In genomic region chr1:157307491-157307890, GRCh38 we compare ENCODE assay signal across 21 cellular contexts.
DNase-seq lines count a peak whose midpoint lies in the region; ATAC-seq, FAIRE-seq and TF ChIP-seq lines count a peak whose summit lies in the region.
"Had no signal": no experiment of that assay in that cellular context is flagged by ENCODE, and none has a peak within 500 bp of the region (broad histone marks: within the 10 kb centered on the region; RNA-seq: fewer than 3 reads in every experiment).

No MANE protein-coding gene starts in this region.

- WGBS in pancreas, 2 donors = 56 to 75% methylated on average over 1 of the region's 1 CpG

- H3K9ac ChIP-seq in KMS-11 = no peak overlapping the region

- H4K20me1 ChIP-seq in KMS-11 (ENCODE audit: insufficient read depth) = no peaks in the 10 kb centered on the region

- H3K9me3 Mint-ChIP-seq in activated CD8-positive, alpha-beta memory T cell treated with anti-CD3 and anti-CD28 coated beads, Interleukin-2, amount 10 ng/mL, durations not matched to agents 7 days and 5 days (ENCODE audit: low read depth) = no peaks in the 10 kb centered on the region
- H3K9me3 Mint-ChIP-seq: activated T-helper 2 cell treated with anti-CD3 and anti-CD28 coated beads, Interferon-gamma antibody, Interleukin-2, Interleukin-4, amounts not matched to agents 10 μg/mL and 5 μg/mL and 100 μg/mL, durations not matched to agents 14 hours and 24 hours and 36 hours; HFFc6; naive thymus-derived CD8-positive, alpha-beta T cell had no signal

- no peak for ATAC-seq in activated CD8-positive, alpha-beta memory T cell treated with anti-CD3 and anti-CD28 coated beads, Interleukin-2, amount 10 ng/mL, durations not matched to agents 7 days and 5 days
- ATAC-seq in HG02623 (IDR thresholded peaks at IDR 0.05; ENCODE audit: unreplicated experiment) = peak; percentile 68
- ATAC-seq in GM21515 (IDR thresholded peaks at IDR 0.05; ENCODE audit: unreplicated experiment) = no peak
- ATAC-seq in pancreas = no peak
- ATAC-seq: activated CD8-positive, alpha-beta T cell treated with anti-CD3 and anti-CD28 coated beads, Interleukin-2, amount 10 ng/mL, durations not matched to agents 7 days and 5 days; lower lobe of right lung; naive thymus-derived CD8-positive, alpha-beta T cell had no signal

- H3K36me3 Mint-ChIP-seq in activated CD8-positive, alpha-beta memory T cell treated with anti-CD3 and anti-CD28 coated beads, Interleukin-2, amount 10 ng/mL, durations not matched to agents 7 days and 5 days = no peaks in the 10 kb centered on the region
- H3K36me3 Mint-ChIP-seq: CD4-positive, CD25-positive, alpha-beta regulatory T cell; naive thymus-derived CD8-positive, alpha-beta T cell had no signal

- no peaks in the 10 kb centered on the region for H3K79me2 ChIP-seq in KMS-11 (ENCODE audit: insufficient read depth, low read depth)

- peak overlapping the region; percentile 3; the same call in 1 of the 2 replicates for H2AFZ ChIP-seq in KMS-11 (ENCODE audit: low read depth)

- no peaks in the 10 kb centered on the region for H3K9me3 ChIP-seq in pancreas
- H3K9me3 ChIP-seq: A549, lower lobe of right lung, suprapubic skin had no signal

- H3K27ac Mint-ChIP-seq in activated CD8-positive, alpha-beta memory T cell treated with anti-CD3 and anti-CD28 coated beads, Interleukin-2, amount 10 ng/mL, durations not matched to agents 7 days and 5 days = no peak overlapping the region
- H3K27ac Mint-ChIP-seq: activated CD8-positive, alpha-beta T cell treated with anti-CD3 and anti-CD28 coated beads, Interleukin-2, amount 10 ng/mL, durations not matched to agents 7 days and 5 days; activated T-helper 2 cell treated with anti-CD3 and anti-CD28 coated beads, Interferon-gamma antibody, Interleukin-2, Interleukin-4, amounts not matched to agents 10 μg/mL and 5 μg/mL and 100 μg/mL, durations not matched to agents 14 hours and 24 hours and 36 hours; CD4-positive, CD25-positive, alpha-beta regulatory T cell; HFFc6; naive thymus-derived CD8-positive, alpha-beta T cell had no signal

- H3K27ac ChIP-seq in KMS-11 (no peak overlapping the region), pancreas (no peak overlapping the region)
- H3K27ac ChIP-seq: A549, lower lobe of right lung, suprapubic skin, VCaP had no signal

- H3K4me3 ChIP-seq in KMS-11 (IDR thresholded peaks at IDR 0.05; ENCODE audit: insufficient read depth, low read depth, low read length) (no peak overlapping the region), pancreas (no peak overlapping the region)
- H3K4me3 ChIP-seq: A549, lower lobe of right lung, suprapubic skin had no signal

- TF ChIP-seq CTCF in KMS-11 (conservative IDR thresholded peaks at IDR 0.05; ENCODE audit: low read depth, low read length) (no peak), pancreas (IDR thresholded peaks at IDR 0.05) (no peak)

- FAIRE-seq in pancreas (lab: Jason Lieb, UNC) = no peak
- FAIRE-seq: A549, RCC 7860 had no signal

- no peak overlapping the region for H3K4me3 Mint-ChIP-seq in activated CD8-positive, alpha-beta memory T cell treated with anti-CD3 and anti-CD28 coated beads, Interleukin-2, amount 10 ng/mL, durations not matched to agents 7 days and 5 days
- H3K4me3 Mint-ChIP-seq: activated CD8-positive, alpha-beta T cell treated with anti-CD3 and anti-CD28 coated beads, Interleukin-2, amount 10 ng/mL, durations not matched to agents 7 days and 5 days; CD4-positive, CD25-positive, alpha-beta regulatory T cell; HFFc6; naive thymus-derived CD8-positive, alpha-beta T cell had no signal

- CTCF ChIA-PET in activated CD8-positive, alpha-beta memory T cell treated with anti-CD3 and anti-CD28 coated beads, Interleukin-2, amount 10 ng/mL, durations not matched to agents 7 days and 5 days (lab: Charles Lee) = no interaction called here

- H3K36me3 ChIP-seq in KMS-11 (ENCODE audit: insufficient read depth) (no peaks in the 10 kb centered on the region), pancreas (no peaks in the 10 kb centered on the region)
- H3K36me3 ChIP-seq: lower lobe of right lung, suprapubic skin had no signal

- H3K4me1 ChIP-seq in KMS-11 (ENCODE audit: low read depth, poor library complexity, severe bottlenecking) = peaks cover 5% of the 10 kb centered on the region
- peaks cover 2 to 17% (median 8%) of the 10 kb centered on the region in 3 donors for H3K4me1 ChIP-seq in pancreas
- H3K4me1 ChIP-seq: A549 had no signal

- no peaks in the 10 kb centered on the region for H3K4me1 Mint-ChIP-seq in activated CD8-positive, alpha-beta memory T cell treated with anti-CD3 and anti-CD28 coated beads, Interleukin-2, amount 10 ng/mL, durations not matched to agents 7 days and 5 days
- H3K4me1 Mint-ChIP-seq: CD4-positive, CD25-positive, alpha-beta regulatory T cell; naive thymus-derived CD8-positive, alpha-beta T cell had no signal

- DNase-seq in activated CD8-positive, alpha-beta memory T cell treated with anti-CD3 and anti-CD28 coated beads for 24 hours = peak; percentile 41
- no peak for DNase-seq in activated CD8-positive, alpha-beta memory T cell treated with anti-CD3 and anti-CD28 coated beads, Interleukin-2, amount 10 ng/mL, durations not matched to agents 7 days and 5 days
- DNase-seq in NCI-H2196 treated with DMSO at 0.1 percent for 48 hours (lab: John Stamatoyannopoulos, UW; ENCODE audit: unreplicated experiment) (no peak), pancreas (no peak)
- DNase-seq in NK-92 treated with Interleukin-12 subunit alpha and Interleukin-12 subunit beta, amount 100 ng/mL, for 24 hours (lab: John Stamatoyannopoulos, UW) = no peak
- DNase-seq: activated CD8-positive, alpha-beta T cell treated with anti-CD3 and anti-CD28 coated beads, Interleukin-2, amount 10 ng/mL, durations not matched to agents 7 days and 5 days; CD4-positive, CD25-positive, alpha-beta regulatory T cell; foreskin melanocyte; HFFc6; lower lobe of right lung; naive thymus-derived CD8-positive, alpha-beta T cell; NCI-H1694 treated with DMSO at 0.1 percent for 48 hours; NCI-H524 had no signal

- intact Hi-C loops in pancreas (cut with DNase I) = no loop called here

- H3K27me3 Mint-ChIP-seq in activated CD8-positive, alpha-beta memory T cell treated with anti-CD3 and anti-CD28 coated beads, Interleukin-2, amount 10 ng/mL, durations not matched to agents 7 days and 5 days = peaks cover 24% of the 10 kb centered on the region

- H3K27me3 ChIP-seq in KMS-11 (ENCODE audit: insufficient read depth, low read depth) (no peaks in the 10 kb centered on the region), pancreas (peaks cover 0 to 4% (median 0%) of the 10 kb centered on the region in 4 donors)
- H3K27me3 ChIP-seq: suprapubic skin had no signal

- no peak overlapping the region for H3K4me2 ChIP-seq in KMS-11
- H3K4me2 ChIP-seq: A549 had no signal
